28 cellular contexts compared by ENCODE assay signal in the genomic region with DNA sequence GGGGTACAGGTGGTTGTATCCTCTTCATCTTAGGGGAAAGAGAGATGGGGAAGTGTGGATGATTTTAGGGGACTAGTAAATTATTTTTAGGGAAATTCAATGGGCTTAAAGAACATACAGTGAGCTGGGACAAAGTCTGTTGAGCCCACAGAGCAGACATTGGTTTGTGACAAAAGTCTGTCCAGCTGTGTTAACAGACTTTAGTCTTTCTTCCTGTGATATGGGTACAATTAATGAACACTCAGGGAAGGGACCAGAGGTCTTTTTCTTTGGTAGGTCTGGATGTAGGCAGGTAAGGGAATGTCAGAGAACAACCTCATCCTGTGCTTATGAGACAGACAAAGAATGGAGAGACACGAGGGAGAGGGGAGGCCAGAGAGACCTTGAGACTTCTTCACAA. TPM values are rescaled to one million over a fixed set of nuclear protein-coding genes. Genes with fewer than 3 reads are reported as not detected.
"Had no signal": no experiment of that assay in that cellular context is flagged by ENCODE, and none has a peak within 500 bp of the region (broad histone marks: within the 10 kb centered on the region; RNA-seq: fewer than 3 reads in every experiment).

No MANE protein-coding gene starts in this region.

- FAIRE-seq: colon, kidney, urothelium cell line had no signal

- H3K4me3 ChIP-seq: esophagus squamous epithelium, lung, prostate gland, spleen had no signal

- H3K4me1 ChIP-seq: prostate gland had no signal

- H3K9me3 ChIP-seq: esophagus squamous epithelium, prostate gland, spleen had no signal

- H2AFZ ChIP-seq: parathyroid adenoma had no signal

- H3K9ac ChIP-seq: parathyroid adenoma had no signal

- H3K4me3 Mint-ChIP-seq: dendritic cell treated with granulocyte-macrophage colony-stimulating factor and Interleukin-4, amounts not matched to agents 40 ng/mL and 50 ng/mL, for 4 days; natural killer cell treated with Interleukin-12 subunit alpha and Interleukin-12 subunit beta and Interleukin-15 and Interleukin-18, amount 100 ng/mL, for 72 hours; stimulated activated naive B cell treated with anti-CD40 and anti-IgM and Interleukin-4, amounts not matched to agents 10 μg/mL and 1 μg/mL and 100 μg/mL, for 72 hours; stimulated activated naive CD8-positive, alpha-beta T cell treated with anti-CD3 and anti-CD28 coated beads, Interleukin-15, amount 100 ng/mL, for 72 hours; type B pancreatic cell had no signal

- ATAC-seq: left colon; left ventricle myocardium superior; natural killer cell treated with Interleukin-12 subunit alpha and Interleukin-12 subunit beta and Interleukin-15 and Interleukin-18, amount 100 ng/mL, for 72 hours; sciatic nerve; stimulated activated naive B cell treated with anti-CD40 and anti-IgM and Interleukin-4, amounts not matched to agents 10 μg/mL and 1 μg/mL and 100 μg/mL, for 72 hours; stimulated activated naive CD8-positive, alpha-beta T cell treated with anti-CD3 and anti-CD28 coated beads, Interleukin-15, amount 100 ng/mL, for 72 hours had no signal

- H3K27me3 ChIP-seq: spleen had no signal

- H3K27ac ChIP-seq: esophagus squamous epithelium, parathyroid adenoma, prostate gland, spleen had no signal

- DNase-seq: esophagus squamous epithelium; foreskin fibroblast; kidney; left colon; left ventricle myocardium superior; mesenchymal stem cell; midbrain; spleen; stimulated activated CD4-positive, alpha-beta T cell treated with anti-CD3 and anti-CD28 coated beads, Interleukin-15, amount 100 ng/mL, for 24 hours; stimulated activated CD4-positive, alpha-beta T cell treated with anti-CD3 and anti-CD28 coated beads, Interleukin-1b, Interleukin-23, amount 100 ng/mL, for 48 hours; stimulated activated CD4-positive, alpha-beta T cell treated with anti-CD3 and anti-CD28 coated beads, Interleukin-4, amount 100 ng/mL, for 4 hours; stimulated activated naive B cell treated with anti-CD40 and anti-IgM and Interleukin-4, amounts not matched to agents 10 μg/mL and 1 μg/mL and 100 μg/mL, for 72 hours; stimulated activated naive CD8-positive, alpha-beta T cell treated with anti-CD3 and anti-CD28 coated beads, Interleukin-15, amount 100 ng/mL, for 72 hours had no signal

- H3K27ac Mint-ChIP-seq: dendritic cell treated with granulocyte-macrophage colony-stimulating factor and Interleukin-4, amounts not matched to agents 40 ng/mL and 50 ng/mL, for 4 days; natural killer cell treated with Interleukin-12 subunit alpha and Interleukin-12 subunit beta and Interleukin-15 and Interleukin-18, amount 100 ng/mL, for 72 hours; stimulated activated naive B cell treated with anti-CD40 and anti-IgM and Interleukin-4, amounts not matched to agents 10 μg/mL and 1 μg/mL and 100 μg/mL, for 72 hours; stimulated activated naive CD8-positive, alpha-beta T cell treated with anti-CD3 and anti-CD28 coated beads, Interleukin-15, amount 100 ng/mL, for 72 hours; type B pancreatic cell had no signal

- H3K36me3 ChIP-seq: esophagus squamous epithelium, prostate gland, spleen had no signal

- H3K9me3 Mint-ChIP-seq: dendritic cell treated with granulocyte-macrophage colony-stimulating factor and Interleukin-4, amounts not matched to agents 40 ng/mL and 50 ng/mL, for 4 days; natural killer cell treated with Interleukin-12 subunit alpha and Interleukin-12 subunit beta and Interleukin-15 and Interleukin-18, amount 100 ng/mL, for 72 hours; stimulated activated naive B cell treated with anti-CD40 and anti-IgM and Interleukin-4, amounts not matched to agents 10 μg/mL and 1 μg/mL and 100 μg/mL, for 72 hours; stimulated activated naive CD8-positive, alpha-beta T cell treated with anti-CD3 and anti-CD28 coated beads, Interleukin-15, amount 100 ng/mL, for 72 hours; type B pancreatic cell had no signal

- H3K79me2 ChIP-seq: parathyroid adenoma had no signal

- H3K36me3 Mint-ChIP-seq: natural killer cell treated with Interleukin-12 subunit alpha and Interleukin-12 subunit beta and Interleukin-15 and Interleukin-18, amount 100 ng/mL, for 72 hours; stimulated activated naive B cell treated with anti-CD40 and anti-IgM and Interleukin-4, amounts not matched to agents 10 μg/mL and 1 μg/mL and 100 μg/mL, for 72 hours; type B pancreatic cell had no signal

RNA-seq across cellular contexts. Expression of gene CLRN2, which starts 2.0 kb away (rescaled TPM):
- total RNA-seq: epithelial cell of proximal tubule; esophagus squamous epithelium; kidney; left colon; left ventricle myocardium superior; lung; natural killer cell treated with Interleukin-12 subunit alpha and Interleukin-12 subunit beta and Interleukin-15 and Interleukin-18, amount 100 ng/mL, for 72 hours; omental fat pad; prostate gland; renal cortical epithelial cell; sciatic nerve; skeletal muscle tissue; spleen; subcutaneous adipose tissue had no signal
- polyA plus RNA-seq: lung, spleen, thymus had no signal
